19 cellular contexts compared by ENCODE assay signal in the genomic region with DNA sequence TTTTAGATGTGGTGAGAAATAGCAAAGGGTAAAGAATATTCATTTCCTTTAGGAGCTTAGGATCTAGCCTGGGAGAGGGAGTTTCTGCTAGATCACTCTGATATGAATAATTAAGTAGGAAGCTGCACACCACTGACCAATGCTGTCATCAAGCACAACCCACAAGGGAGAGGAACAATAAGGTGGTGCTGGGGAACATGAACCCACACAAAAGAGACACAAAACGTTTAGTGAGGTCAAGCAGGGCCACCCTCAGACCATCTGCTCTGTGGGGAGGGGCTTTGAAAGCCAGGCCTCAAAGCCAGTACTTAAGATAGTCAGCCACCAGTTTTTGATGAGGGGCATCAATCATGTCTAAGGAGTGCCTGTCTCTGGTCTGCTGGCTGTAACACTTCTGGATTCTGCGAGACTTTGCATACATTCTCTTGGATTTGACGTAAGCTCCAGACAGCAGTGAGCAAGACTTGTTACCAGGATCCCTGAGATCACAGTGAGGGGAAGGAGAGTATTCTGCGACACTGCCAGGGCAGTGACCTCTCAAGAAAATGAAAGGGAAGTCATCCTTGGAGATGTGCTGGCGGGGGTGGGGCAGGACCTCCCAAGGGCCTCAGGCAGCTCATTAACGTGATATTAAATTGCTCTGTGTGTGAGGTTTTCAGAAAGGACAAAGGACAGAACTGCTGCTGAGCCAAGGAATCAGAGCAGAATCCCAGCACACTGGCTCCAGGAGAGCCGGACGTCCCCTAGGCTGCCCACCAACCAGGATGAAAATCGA.
DNase-seq lines count a peak whose midpoint lies in the region; ATAC-seq and TF ChIP-seq lines count a peak whose summit lies in the region.
"Had no signal": no experiment of that assay in that cellular context is flagged by ENCODE, and none has a peak within 500 bp of the region (broad histone marks: within the 10 kb centered on the region; RNA-seq: fewer than 3 reads in every experiment).

No MANE protein-coding gene starts in this region.

- no peak overlapping the region for H3K4me3 Mint-ChIP-seq in mesothelial cell of epicardium
- H3K4me3 Mint-ChIP-seq: activated CD4-positive, alpha-beta T cell treated with anti-CD3 and anti-CD28 coated beads, Interleukin-2, amount 10 ng/mL, durations not matched to agents 7 days and 5 days; CD8-positive, alpha-beta T cell had no signal

- no peak for TF ChIP-seq CTCF in Loucy (conservative IDR thresholded peaks at IDR 0.05; ENCODE audit: low read length)
- no peak for TF ChIP-seq CTCF in cardiac fibroblast (IDR thresholded peaks at IDR 0.05; ENCODE audit: low read depth, low read length)
- no peak for TF ChIP-seq CTCF in mesothelial cell of epicardium (IDR thresholded peaks at IDR 0.05; ENCODE audit: unreplicated experiment)

- H3K4me1 ChIP-seq in BLaER1 (peaks cover 59% of the 10 kb centered on the region), Loucy (ENCODE audit: insufficient read depth, low read length, poor library complexity, severe bottlenecking) (peaks cover 24% of the 10 kb centered on the region)
- H3K4me1 ChIP-seq: tibial artery had no signal

- H3K9me3 Mint-ChIP-seq in mesothelial cell of epicardium: no peaks in the 10 kb centered on the region
- H3K9me3 Mint-ChIP-seq: activated CD4-positive, alpha-beta T cell treated with anti-CD3 and anti-CD28 coated beads, Interleukin-2, amount 10 ng/mL, durations not matched to agents 7 days and 5 days; CD8-positive, alpha-beta T cell had no signal

- no peaks in the 10 kb centered on the region for H3K79me2 ChIP-seq in Loucy (ENCODE audit: insufficient read depth, low read length)

- H3K27me3 Mint-ChIP-seq in mesothelial cell of epicardium (ENCODE audit: low read depth): peaks cover 22% of the 10 kb centered on the region

- H3K36me3 Mint-ChIP-seq in mesothelial cell of epicardium: no peaks in the 10 kb centered on the region
- H3K36me3 Mint-ChIP-seq: CD8-positive, alpha-beta T cell had no signal

- H3K27ac Mint-ChIP-seq in mesothelial cell of epicardium: peak overlapping the region; percentile 76
- H3K27ac Mint-ChIP-seq: activated CD4-positive, alpha-beta T cell treated with anti-CD3 and anti-CD28 coated beads, Interleukin-2, amount 10 ng/mL, durations not matched to agents 7 days and 5 days; CD8-positive, alpha-beta T cell had no signal

- no peak overlapping the region for H3K9ac ChIP-seq in BLaER1
- H3K9ac ChIP-seq in Loucy (ENCODE audit: low read depth, low read length, poor library complexity, severe bottlenecking): no peak overlapping the region

- H3K27me3 ChIP-seq in BLaER1: no peaks in the 10 kb centered on the region
- H3K27me3 ChIP-seq in Loucy (ENCODE audit: insufficient read depth, low read length, poor library complexity, severe bottlenecking): no peaks in the 10 kb centered on the region

- H3K36me3 ChIP-seq in BLaER1: no peaks in the 10 kb centered on the region
- no peaks in the 10 kb centered on the region for H3K36me3 ChIP-seq in Loucy (ENCODE audit: insufficient read depth, low read length)
- H3K36me3 ChIP-seq: tibial artery had no signal

- H2AFZ ChIP-seq in Loucy (ENCODE audit: low read length): no peak overlapping the region

- no peak for ATAC-seq in HG02970 (IDR thresholded peaks at IDR 0.05; ENCODE audit: low FRiP score, unreplicated experiment)
- no peak for ATAC-seq in GM21825 (IDR thresholded peaks at IDR 0.05; ENCODE audit: unreplicated experiment)
- ATAC-seq: CD8-positive, alpha-beta T cell; K562; right cardiac atrium had no signal

- H3K4me2 ChIP-seq in BLaER1 (peak overlapping the region; percentile 69), Loucy (ENCODE audit: low read depth, low read length, poor library complexity, severe bottlenecking) (peak overlapping the region; percentile 25)

- H3K4me3 ChIP-seq in BLaER1 (no peak overlapping the region), Loucy (ENCODE audit: low read length, poor library complexity, severe bottlenecking) (no peak overlapping the region), cardiac fibroblast (replicated peaks in 1 of 2; ENCODE audit: low read depth in 2 of 2, low read length in 2 of 2) (no peak overlapping the region)
- H3K4me3 ChIP-seq: K562, tibial artery had no signal

- H3K9me3 ChIP-seq in BLaER1: no peaks in the 10 kb centered on the region
- H3K9me3 ChIP-seq in Loucy (ENCODE audit: insufficient read depth, low read depth, low read length): no peaks in the 10 kb centered on the region
- H3K9me3 ChIP-seq: tibial artery had no signal

- H3K27ac ChIP-seq in BLaER1: no peak overlapping the region
- H3K27ac ChIP-seq: tibial artery had no signal

- H3K4me1 Mint-ChIP-seq in mesothelial cell of epicardium: peaks cover 74% of the 10 kb centered on the region
- H3K4me1 Mint-ChIP-seq: activated CD4-positive, alpha-beta T cell treated with anti-CD3 and anti-CD28 coated beads, Interleukin-2, amount 10 ng/mL, durations not matched to agents 7 days and 5 days had no signal

- H4K20me1 ChIP-seq in BLaER1: no peaks in the 10 kb centered on the region
- H4K20me1 ChIP-seq in Loucy (ENCODE audit: insufficient read depth, low read length, poor library complexity, severe bottlenecking): no peaks in the 10 kb centered on the region

- peak; percentile 16 to 18 for DNase-seq in cardiac fibroblast (ENCODE audit: low read depth in 2 of 2)
- no peak for DNase-seq in mesothelial cell of epicardium (ENCODE audit: low spot score in 2 of 2, unreplicated experiment in 2 of 2)
- DNase-seq in activated naive CD4-positive, alpha-beta T cell treated with anti-CD3 and anti-CD28 coated beads, Interleukin-2, amount 50 U/mL, for 16 hours: no peak
- no peak for DNase-seq in stimulated activated CD4-positive, alpha-beta T cell treated with anti-CD3 and anti-CD28 coated beads, Interleukin-15, amount 100 ng/mL, for 24 hours
- DNase-seq: activated CD4-positive, alpha-beta T cell treated with anti-CD3 and anti-CD28 coated beads, Interleukin-2, amount 10 ng/mL, durations not matched to agents 7 days and 5 days; activated naive CD4-positive, alpha-beta T cell; aorta; CD8-positive, alpha-beta T cell; DMS79 treated with DMSO at 0.1 percent for 48 hours; NCI-H2081 treated with DMSO at 0.1 percent for 48 hours; nucleus accumbens; right cardiac atrium; stimulated activated naive CD4-positive, alpha-beta T cell treated with Interleukin-2 at 50 U/mL for 16 hours; tibial artery had no signal

- H3F3A ChIP-seq in Loucy (ENCODE audit: low read depth): no peaks in the 10 kb centered on the region

- H3K9me2 ChIP-seq in Loucy (replicated peaks; ENCODE audit: low read depth, low read length): no peaks in the 10 kb centered on the region

Comparison
In these comparisons a context has a peak if more than half of its experiments do, and no peak if none do; other contexts are left out.
1. DNase-seq: peak in cardiac fibroblast (2 of 2); none in mesothelial cell of epicardium (0 of 2), activated naive CD4-positive, alpha-beta T cell treated with anti-CD3 and anti-CD28 coated beads, Interleukin-2, amount 50 U/mL, for 16 hours (single experiment) and stimulated activated CD4-positive, alpha-beta T cell treated with anti-CD3 and anti-CD28 coated beads, Interleukin-15, amount 100 ng/mL, for 24 hours (single experiment).